In genomic region chr12:104357431-104357952, GRCh38 we compare ENCODE assay signal across 13 cellular contexts. TPM values are rescaled to one million over a fixed set of nuclear protein-coding genes. Genes with fewer than 3 reads are reported as not detected.
DNase-seq lines count a peak whose midpoint lies in the region; ATAC-seq and TF ChIP-seq lines count a peak whose summit lies in the region.
"Had no signal": no experiment of that assay in that cellular context is flagged by ENCODE, and none has a peak within 500 bp of the region (broad histone marks: within the 10 kb centered on the region; RNA-seq: fewer than 3 reads in every experiment).

No MANE protein-coding gene starts in this region.

- ATAC-seq in T-helper 17 cell (no peak), HG03097 (IDR thresholded peaks at IDR 0.05; ENCODE audit: low FRiP score, unreplicated experiment) (no peak)
- ATAC-seq in stimulated activated naive B cell treated with anti-CD40 and anti-IgM and Interleukin-4, amounts not matched to agents 10 μg/mL and 1 μg/mL and 100 μg/mL, for 72 hours (replicated peaks) = no peak

- DNase-seq in A673 (ENCODE audit: low spot score) = peak; percentile 35
- DNase-seq in EL = peak; percentile 41
- DNase-seq in T-helper 17 cell = no peak
- DNase-seq in fibroblast of villous mesenchyme (ENCODE audit: low read depth) = peak; percentile 84
- no peak for DNase-seq in HUDEP-2 (lab: John Stamatoyannopoulos, UW; ENCODE audit: unreplicated experiment in 76 of 76)
- no peak for DNase-seq in NCI-H446 (lab: John Stamatoyannopoulos, UW)
- DNase-seq in stimulated activated naive B cell treated with anti-CD40 and anti-IgM and Interleukin-4, amounts not matched to agents 10 μg/mL and 1 μg/mL and 100 μg/mL, for 72 hours = no peak
- DNase-seq: activated T-cell treated with anti-CD3 and anti-CD28 coated beads, Interleukin-2, amount 50 U/mL, for 48 hours; brain microvascular endothelial cell; NCI-H2029; Peyer's patch; small intestine had no signal

- H3K27me3 ChIP-seq in A673 (replicated peaks; ENCODE audit: insufficient read depth, low read depth, low read length, poor library complexity) = no peaks in the 10 kb centered on the region
- H3K27me3 ChIP-seq: brain microvascular endothelial cell, Peyer's patch had no signal

- H3K9me3 Mint-ChIP-seq in stimulated activated naive B cell treated with anti-CD40 and anti-IgM and Interleukin-4, amounts not matched to agents 10 μg/mL and 1 μg/mL and 100 μg/mL, for 72 hours = peaks cover 0 to 3% of the 10 kb centered on the region in 2 donors

- H3K36me3 ChIP-seq in A673 (ENCODE audit: insufficient read depth, low read length, poor library complexity, severe bottlenecking) = peaks cover under 1% of the 10 kb centered on the region

- no peak overlapping the region for H3K27ac ChIP-seq in A673 (ENCODE audit: low read depth, low read length, poor library complexity, severe bottlenecking)
- H3K27ac ChIP-seq: brain microvascular endothelial cell, Peyer's patch had no signal

- no peaks in the 10 kb centered on the region for H3K4me1 ChIP-seq in A673 (ENCODE audit: insufficient read depth, low read length, poor library complexity, severe bottlenecking)
- H3K4me1 ChIP-seq: Peyer's patch had no signal

- H3K36me3 Mint-ChIP-seq in T-helper 17 cell (ENCODE audit: low read depth) = no peaks in the 10 kb centered on the region
- peaks cover 33 to 34% of the 10 kb centered on the region in 2 donors for H3K36me3 Mint-ChIP-seq in stimulated activated naive B cell treated with anti-CD40 and anti-IgM and Interleukin-4, amounts not matched to agents 10 μg/mL and 1 μg/mL and 100 μg/mL, for 72 hours

- no peak overlapping the region for H3K4me3 ChIP-seq in A673 (ENCODE audit: low read depth, low read length, poor library complexity, severe bottlenecking)
- H3K4me3 ChIP-seq in fibroblast of villous mesenchyme (ENCODE audit: low read depth, low read length) = no peak overlapping the region
- H3K4me3 ChIP-seq: Peyer's patch had no signal

- TF ChIP-seq CTCF in A673 (conservative IDR thresholded peaks at IDR 0.05; ENCODE audit: low read depth, low read length) (no peak), fibroblast of villous mesenchyme (IDR thresholded peaks at IDR 0.05; ENCODE audit: insufficient read depth, low read depth, low read length) (no peak)

- H3K4me1 Mint-ChIP-seq in T-helper 17 cell = peaks cover 13% of the 10 kb centered on the region
- H3K4me1 Mint-ChIP-seq in stimulated activated naive B cell treated with anti-CD40 and anti-IgM and Interleukin-4, amounts not matched to agents 10 μg/mL and 1 μg/mL and 100 μg/mL, for 72 hours = no peaks in the 10 kb centered on the region

- H3K27me3 Mint-ChIP-seq in T-helper 17 cell = no peaks in the 10 kb centered on the region
- H3K27me3 Mint-ChIP-seq in stimulated activated naive B cell treated with anti-CD40 and anti-IgM and Interleukin-4, amounts not matched to agents 10 μg/mL and 1 μg/mL and 100 μg/mL, for 72 hours = no peaks in the 10 kb centered on the region

- CTCF ChIA-PET in A673 (lab: Charles Lee) = no interaction called here

- BruUV-seq in A673 (replicated peaks; lab: Mats Ljungman, UMichigan) = no TSS peak

- H3K9me3 ChIP-seq in A673 (ENCODE audit: low read depth, low read length, poor library complexity, severe bottlenecking) (no peaks in the 10 kb centered on the region), T-helper 17 cell (ENCODE audit: control insufficient read depth, low read length, poor library complexity, severe bottlenecking) (no peaks in the 10 kb centered on the region)
- H3K9me3 ChIP-seq: Peyer's patch had no signal

- intact Hi-C loops in A673 (cut with micrococcal nuclease; ENCODE audit: unreplicated experiment) = no loop called here

- H3K27ac Mint-ChIP-seq in T-helper 17 cell = peak overlapping the region; percentile 56
- H3K27ac Mint-ChIP-seq in stimulated activated naive B cell treated with anti-CD40 and anti-IgM and Interleukin-4, amounts not matched to agents 10 μg/mL and 1 μg/mL and 100 μg/mL, for 72 hours = no peak overlapping the region

- POLR2A ChIA-PET in A673 (lab: Charles Lee; ENCODE audit: low non-redundant PET) = no interaction called here

- no peak overlapping the region for H3K4me3 Mint-ChIP-seq in T-helper 17 cell
- no peak overlapping the region for H3K4me3 Mint-ChIP-seq in stimulated activated naive B cell treated with anti-CD40 and anti-IgM and Interleukin-4, amounts not matched to agents 10 μg/mL and 1 μg/mL and 100 μg/mL, for 72 hours

RNA-seq across cellular contexts. Expression of gene EID3, which starts 54.0 kb away (rescaled TPM):
- total RNA-seq in A673 (2021) = 3.0 and 5.4 TPM in 2 replicates
- total RNA-seq in T-helper 17 cell = 10 to 100 TPM; 12.2 to 13.7 TPM
- total RNA-seq in fibroblast of villous mesenchyme = 11.6 and 25.0 TPM in 2 replicates

Comparison
In these comparisons a context has a peak if more than half of its experiments do, and no peak if none do; other contexts are left out.
1. DNase-seq: peak in A673 (single experiment), EL (single experiment) and fibroblast of villous mesenchyme (single experiment); none in T-helper 17 cell (0 of 3), HUDEP-2 (0 of 76), NCI-H446 (0 of 2) and stimulated activated naive B cell treated with anti-CD40 and anti-IgM and Interleukin-4, amounts not matched to agents 10 μg/mL and 1 μg/mL and 100 μg/mL, for 72 hours (single experiment).